Comparison of ENCODE assay signal across 9 cellular contexts in genomic region chr5:143229896-143230675, GRCh38.
DNase-seq lines count a peak whose midpoint lies in the region; ATAC-seq lines count a peak whose summit lies in the region.
"Had no signal": no experiment of that assay in that cellular context is flagged by ENCODE, and none has a peak within 500 bp of the region (broad histone marks: within the 10 kb centered on the region; RNA-seq: fewer than 3 reads in every experiment).

No MANE protein-coding gene starts in this region.

- H3K9ac ChIP-seq in BLaER1 treated with 17β-estradiol and CSF1 and Interleukin-3, amounts not matched to agents 10 nM and 100 nM, result peak overlapping the region in 5 of 11 experiments; percentile 12 to 56 (median 23); a peak in 4 of 22 replicates

- DNase-seq in T follicular helper cell (ENCODE audit: low read depth), result peak; percentile 7
- peak; percentile 84 for DNase-seq in glomerular visceral epithelial cell (ENCODE audit: extremely low spot score)
- DNase-seq in stimulated activated naive CD8-positive, alpha-beta T cell treated with anti-CD3 and anti-CD28 coated beads, Interleukin-15, Interleukin-2, amounts not matched to agents 100 U/mL and 50 U/mL, for 24 hours, result peak; percentile 41
- no peak for DNase-seq in HPDE6-E6E7 (ENCODE audit: extremely low spot score)
- DNase-seq in HuH-7 (ENCODE audit: low spot score), result no peak

- H3K27me3 ChIP-seq in BLaER1 treated with 17β-estradiol and CSF1 and Interleukin-3, amounts not matched to agents 10 nM and 100 nM, result no peaks in the 10 kb centered on the region
- H3K27me3 ChIP-seq: thyroid gland had no signal

- H3K27ac ChIP-seq in BLaER1 treated with 17β-estradiol and CSF1 and Interleukin-3, amounts not matched to agents 10 nM and 100 nM, result peak overlapping the region in 8 of 11 experiments; percentile 14 to 53 (median 35); a peak in 10 of 22 replicates
- H3K27ac ChIP-seq: thyroid gland had no signal

- peak; percentile 89 for ATAC-seq in GM18873 (IDR thresholded peaks at IDR 0.05; ENCODE audit: low FRiP score, unreplicated experiment)
- peak; percentile 87 for ATAC-seq in HG03039 (IDR thresholded peaks at IDR 0.05; ENCODE audit: unreplicated experiment)
- peak; percentile 89 for ATAC-seq in stimulated activated naive CD8-positive, alpha-beta T cell treated with anti-CD3 and anti-CD28 coated beads, Interleukin-15, Interleukin-2, amounts not matched to agents 100 U/mL and 50 U/mL, for 24 hours

- no peak overlapping the region for H3K4me3 ChIP-seq in BLaER1 treated with 17β-estradiol and CSF1 and Interleukin-3, amounts not matched to agents 10 nM and 100 nM
- H3K4me3 ChIP-seq: thyroid gland had no signal

- H3K4me2 ChIP-seq in BLaER1 treated with 17β-estradiol and CSF1 and Interleukin-3, amounts not matched to agents 10 nM and 100 nM, result peak overlapping the region in 9 of 11 experiments; percentile 41 to 69 (median 64); a peak in 17 of 22 replicates

- H3K9me3 ChIP-seq in BLaER1 treated with 17β-estradiol and CSF1 and Interleukin-3, amounts not matched to agents 10 nM and 100 nM (replicated peaks in 1 of 11), result no peaks in the 10 kb centered on the region
- H3K9me3 ChIP-seq: thyroid gland had no signal

- H4K20me1 ChIP-seq in BLaER1 treated with 17β-estradiol and CSF1 and Interleukin-3, amounts not matched to agents 10 nM and 100 nM, result 0 out of 22 replicates have a peak, but pooled peaks cover 0 to 5% (median 0%) of the 10 kb centered on the region in 11 experiments

- peaks cover 0 to 26% (median 16%) of the 10 kb centered on the region in 10 experiments; a peak in 17 of 20 replicates for H3K4me1 ChIP-seq in BLaER1 treated with 17β-estradiol and CSF1 and Interleukin-3, amounts not matched to agents 10 nM and 100 nM

- H3K36me3 ChIP-seq in BLaER1 treated with 17β-estradiol and CSF1 and Interleukin-3, amounts not matched to agents 10 nM and 100 nM, result peaks cover 0 to 13% (median 5%) of the 10 kb centered on the region in 11 experiments; a peak in 9 of 22 replicates
- H3K36me3 ChIP-seq: thyroid gland had no signal

Comparison
In these comparisons a context has a peak if more than half of its experiments do, and no peak if none do; other contexts are left out.
1. DNase-seq: peak in T follicular helper cell (single experiment), glomerular visceral epithelial cell (single experiment) and stimulated activated naive CD8-positive, alpha-beta T cell treated with anti-CD3 and anti-CD28 coated beads, Interleukin-15, Interleukin-2, amounts not matched to agents 100 U/mL and 50 U/mL, for 24 hours (single experiment); none in HPDE6-E6E7 (single experiment) and HuH-7 (single experiment).
2. Peak in every context shown above with its lines, with median percentiles within 50 percentile points of each other: ATAC-seq.